Comparison of ENCODE assay signal across 31 cellular contexts in genomic region chr9:82022121-82022520, GRCh38. TPM values are rescaled to one million over a fixed set of nuclear protein-coding genes. Genes with fewer than 3 reads are reported as not detected.
DNase-seq lines count a peak whose midpoint lies in the region; TF ChIP-seq lines count a peak whose summit lies in the region.
"Had no signal": no experiment of that assay in that cellular context is flagged by ENCODE, and none has a peak within 500 bp of the region (broad histone marks: within the 10 kb centered on the region; RNA-seq: fewer than 3 reads in every experiment).

No MANE protein-coding gene starts in this region.

- no peaks in the 10 kb centered on the region for H3K36me3 Mint-ChIP-seq in endodermal cell (ENCODE audit: low read depth)
- H3K36me3 Mint-ChIP-seq: activated naive CD8-positive, alpha-beta T cell treated with anti-CD3 and anti-CD28 coated beads for 36 hours; immature natural killer cell had no signal

- peaks cover 12% of the 10 kb centered on the region for H3K4me1 Mint-ChIP-seq in endodermal cell
- H3K4me1 Mint-ChIP-seq: activated CD4-positive, alpha-beta T cell treated with anti-CD3 and anti-CD28 coated beads for 36 hours; activated naive CD8-positive, alpha-beta T cell treated with anti-CD3 and anti-CD28 coated beads for 36 hours; immature natural killer cell had no signal

- H3K9ac ChIP-seq in muscle layer of colon (ENCODE audit: low read length) (no peak overlapping the region), endodermal cell (ENCODE audit: extremely low read depth, low read length, poor library complexity, severe bottlenecking) (no peak overlapping the region)

- no peak for TF ChIP-seq POLR2A in esophagus muscularis mucosa (IDR thresholded peaks at IDR 0.05; ENCODE audit: low read depth)

- H3K27me3 ChIP-seq in ACC112 (ENCODE audit: insufficient read depth, low read length) (no peaks in the 10 kb centered on the region), esophagus muscularis mucosa (no peaks in the 10 kb centered on the region), muscle layer of colon (ENCODE audit: control insufficient read depth in 1 of 2, insufficient read depth in 2 of 2, low read length in 2 of 2) (no peaks in the 10 kb centered on the region), endodermal cell (ENCODE audit: control insufficient read depth, insufficient read depth, low read length, poor library complexity, severe bottlenecking) (no peaks in the 10 kb centered on the region)
- H3K27me3 ChIP-seq: ascending aorta, pancreas had no signal

- no peak overlapping the region for H3K4me3 Mint-ChIP-seq in endodermal cell
- H3K4me3 Mint-ChIP-seq: activated CD4-positive, alpha-beta T cell treated with anti-CD3 and anti-CD28 coated beads for 36 hours; activated naive CD8-positive, alpha-beta T cell treated with anti-CD3 and anti-CD28 coated beads for 36 hours; CD4-positive, alpha-beta T cell; effector memory CD8-positive, alpha-beta T cell; H9; immature natural killer cell; nephron progenitor cell; T-helper 2 cell treated with Interferon-gamma antibody and Interleukin-4, amounts not matched to agents 5 μg/mL and 100 μg/mL, for 36 hours had no signal

- peaks cover 70% of the 10 kb centered on the region for H3K27me3 Mint-ChIP-seq in endodermal cell (ENCODE audit: insufficient read depth)
- H3K27me3 Mint-ChIP-seq: activated CD4-positive, alpha-beta T cell treated with anti-CD3 and anti-CD28 coated beads for 36 hours; activated naive CD8-positive, alpha-beta T cell treated with anti-CD3 and anti-CD28 coated beads for 36 hours; CD4-positive, alpha-beta T cell; effector memory CD8-positive, alpha-beta T cell had no signal

- 39% methylated on average over 2 of the region's 2 CpGs for WGBS in esophagus muscularis mucosa
- 71 to 90% methylated on average over 1 to 2 of the region's 2 CpGs for WGBS in endodermal cell (ENCODE audit: insufficient coverage in 1 of 2, insufficient read length in 1 of 2), 2 experiments

- no peaks in the 10 kb centered on the region for H3K9me3 Mint-ChIP-seq in endodermal cell
- H3K9me3 Mint-ChIP-seq: CD4-positive, alpha-beta T cell had no signal

- H3K4me1 ChIP-seq in ACC112 (ENCODE audit: control insufficient read depth, insufficient read depth, low read length, unreplicated experiment) = peaks cover 7% of the 10 kb centered on the region
- H3K4me1 ChIP-seq in esophagus muscularis mucosa = peaks cover 0 to 32% (median 24%) of the 10 kb centered on the region in 4 donors
- no peaks in the 10 kb centered on the region for H3K4me1 ChIP-seq in muscle layer of colon (ENCODE audit: insufficient read depth, low read length)
- no peaks in the 10 kb centered on the region for H3K4me1 ChIP-seq in endodermal cell (ENCODE audit: control insufficient read depth, insufficient read depth, low read length)
- H3K4me1 ChIP-seq: ascending aorta, pancreas had no signal

- H3K27ac ChIP-seq in ACC112 (ENCODE audit: low read depth, low read length) (peak overlapping the region; percentile 45), esophagus muscularis mucosa (replicated peaks in 1 of 4) (peak overlapping the region; percentile 47 to 75 (median 68)), muscle layer of colon (ENCODE audit: low read depth, low read length) (peak overlapping the region; percentile 73), endodermal cell (ENCODE audit: low read depth, low read length) (no peak overlapping the region)
- H3K27ac ChIP-seq: ascending aorta, pancreas had no signal

- H3K36me3 ChIP-seq in ACC112 (ENCODE audit: insufficient read depth, low read length) = no peaks in the 10 kb centered on the region
- H3K36me3 ChIP-seq in esophagus muscularis mucosa = no peaks in the 10 kb centered on the region
- no peaks in the 10 kb centered on the region for H3K36me3 ChIP-seq in muscle layer of colon (ENCODE audit: insufficient read depth, low read length)
- no peaks in the 10 kb centered on the region for H3K36me3 ChIP-seq in endodermal cell (ENCODE audit: control insufficient read depth, insufficient read depth, low read length)
- H3K36me3 ChIP-seq: ascending aorta, pancreas had no signal

- TF ChIP-seq CTCF in esophagus muscularis mucosa (IDR thresholded peaks at IDR 0.05) = no peak
- TF ChIP-seq CTCF in endodermal cell (conservative IDR thresholded peaks at IDR 0.05) = no peak

- no peak for TF ChIP-seq EP300 in esophagus muscularis mucosa (IDR thresholded peaks at IDR 0.05)

- H3K27ac Mint-ChIP-seq in endodermal cell = no peak overlapping the region
- H3K27ac Mint-ChIP-seq: activated CD4-positive, alpha-beta T cell treated with anti-CD3 and anti-CD28 coated beads for 36 hours; activated naive CD8-positive, alpha-beta T cell treated with anti-CD3 and anti-CD28 coated beads for 36 hours; CD4-positive, alpha-beta T cell; effector memory CD8-positive, alpha-beta T cell; immature natural killer cell; T-helper 2 cell treated with Interferon-gamma antibody and Interleukin-4, amounts not matched to agents 5 μg/mL and 100 μg/mL, for 36 hours had no signal

- intact Hi-C loops in esophagus muscularis mucosa (cut with DNase I) = no loop called here

- H3K4me3 ChIP-seq in ACC112 (ENCODE audit: low read depth, low read length) (no peak overlapping the region), esophagus muscularis mucosa (no peak overlapping the region), muscle layer of colon (ENCODE audit: low read depth in 1 of 2, low read length in 2 of 2) (no peak overlapping the region), endodermal cell (ENCODE audit: low read length) (no peak overlapping the region)
- H3K4me3 ChIP-seq: ascending aorta, pancreas had no signal

- H2AFZ ChIP-seq in ACC112 (ENCODE audit: low read length, unreplicated experiment) = no peak overlapping the region

- peak; percentile 59 for DNase-seq in NCI-H446 treated with DMSO at 0.1 percent for 48 hours (lab: John Stamatoyannopoulos, UW)
- no peak for DNase-seq in esophagus muscularis mucosa (ENCODE audit: extremely low spot score)
- no peak for DNase-seq in endodermal cell
- DNase-seq in activated CD4-positive, alpha-beta T cell treated with anti-CD3 and anti-CD28 coated beads for 1 hour = no peak
- DNase-seq in activated T-cell treated with anti-CD3 and anti-CD28 coated beads for 4 hours = no peak
- DNase-seq in kidney glomerular epithelial cell (lab: John Stamatoyannopoulos, UW) = no peak
- DNase-seq: activated CD4-positive, alpha-beta T cell treated with anti-CD3 and anti-CD28 coated beads for 36 hours; activated naive CD8-positive, alpha-beta T cell treated with anti-CD3 and anti-CD28 coated beads for 36 hours; CD4-positive, alpha-beta T cell; effector memory CD8-positive, alpha-beta T cell; H9; hypothalamus; immature natural killer cell; left colon; NCI-H1417; NCI-H2081; NCI-H2227 treated with DMSO at 0.1 percent for 48 hours; nephron progenitor cell; pancreas; SHP77 treated with DMSO at 0.1 percent for 48 hours; stimulated activated CD4-positive, alpha-beta T cell treated with anti-CD3 and anti-CD28 coated beads, Interleukin-1b, Interleukin-23, amount 100 ng/mL, for 48 hours; stimulated activated naive CD4-positive, alpha-beta T cell treated with Interleukin-2 at 50 U/mL for 16 hours had no signal

- no peaks in the 10 kb centered on the region for H3K79me2 ChIP-seq in ACC112 (ENCODE audit: control insufficient read depth, insufficient read depth, low read length, unreplicated experiment)

- H3K9me3 ChIP-seq in esophagus muscularis mucosa (no peaks in the 10 kb centered on the region), muscle layer of colon (ENCODE audit: low read length) (no peaks in the 10 kb centered on the region), endodermal cell (ENCODE audit: control insufficient read depth, low read length) (no peaks in the 10 kb centered on the region)
- H3K9me3 ChIP-seq: ascending aorta, pancreas had no signal

RNA-seq across cellular contexts. Expression of gene SPATA31D1, which starts 33.5 kb away (rescaled TPM):
- total RNA-seq in esophagus muscularis mucosa (not detected), endodermal cell (not detected)
- polyA plus RNA-seq in endodermal cell (2013, experiment 1 of 2) = not detected
- polyA plus RNA-seq in endodermal cell (2013, experiment 2 of 2) = not detected
- total RNA-seq: activated CD4-positive, alpha-beta T cell treated with anti-CD3 and anti-CD28 coated beads for 36 hours; activated naive CD8-positive, alpha-beta T cell treated with anti-CD3 and anti-CD28 coated beads for 36 hours; ascending aorta; cardiac septum; CD4-positive, alpha-beta T cell; glomerular endothelial cell; H9; left colon; lung microvascular endothelial cell; mucosa of gallbladder; pancreas had no signal
- polyA plus RNA-seq: esophagus, immature natural killer cell, pancreas had no signal
